In the genomic region with DNA sequence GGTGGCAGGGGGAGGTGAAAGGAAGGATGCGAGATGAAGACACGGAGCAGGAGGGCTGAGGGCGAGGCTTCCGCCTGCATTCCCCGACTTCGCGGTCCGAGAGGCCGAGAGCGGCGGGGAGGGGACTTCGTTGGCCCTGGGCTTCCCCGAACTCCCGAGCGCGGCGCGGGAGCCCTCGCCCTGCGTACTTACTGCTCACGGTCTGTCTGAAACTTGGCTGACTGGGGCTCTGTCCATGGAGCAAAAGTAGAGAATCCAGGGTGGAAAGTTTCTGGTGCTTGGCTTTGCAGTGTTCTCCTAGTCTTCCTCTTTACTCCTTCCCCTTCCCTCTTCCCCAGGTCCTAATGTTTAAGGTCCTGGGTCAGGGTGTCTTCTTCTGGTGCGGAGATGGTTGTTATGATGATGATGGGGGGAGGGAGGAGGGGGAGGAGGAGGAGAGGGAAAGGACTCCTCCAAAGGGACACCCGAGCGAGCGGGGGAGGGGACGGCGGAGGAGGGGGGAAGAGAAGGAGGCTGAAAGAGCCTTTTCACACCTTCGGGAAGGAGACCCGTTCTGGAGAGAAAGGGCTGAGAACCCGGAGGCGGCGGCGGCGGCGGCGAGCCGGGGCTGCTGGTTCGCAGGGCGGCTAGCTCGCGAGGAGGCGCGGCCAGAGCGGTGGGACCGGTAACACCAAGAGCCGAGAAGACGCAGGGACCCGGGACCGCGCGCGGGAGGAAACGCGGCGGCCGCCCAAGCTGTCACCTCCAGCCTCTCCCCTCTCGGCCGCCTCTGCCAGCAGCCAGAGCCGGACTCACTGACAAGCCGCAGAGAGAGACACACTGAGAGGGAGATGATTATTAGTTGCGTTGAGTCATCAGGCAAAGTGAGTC, we compare ENCODE assay signal across 8 cellular contexts. TPM values are rescaled to one million over a fixed set of nuclear protein-coding genes. Genes with fewer than 3 reads are reported as not detected.
DNase-seq lines count a peak whose midpoint lies in the region; ATAC-seq lines count a peak whose summit lies in the region.

A gene (minus strand): TSS at position 793 of the 870 bp plus-strand sequence. CDS start 1,902 bp downstream, outside the sequence.

- H3K9ac ChIP-seq in skeletal muscle tissue (ENCODE audit: low read depth in 1 of 3, low read length in 3 of 3) = peak within 1 kb of the TSS; percentile 68 to 91 (median 86)

- peak within 1 kb of the TSS; percentile 59 for H3K4me3 ChIP-seq in iPS DF 6.9 (ENCODE audit: low read length)
- H3K4me3 ChIP-seq in skeletal muscle tissue (ENCODE audit: low read length in 3 of 3) = peak within 1 kb of the TSS; percentile 89 to 98 (median 90)

- peak within 1 kb of the TSS; percentile 54 for H3K27ac Mint-ChIP-seq in activated naive CD8-positive, alpha-beta T cell treated with anti-CD3 and anti-CD28 coated beads, Interleukin-2, amount 10 ng/mL, durations not matched to agents 7 days and 5 days

- ATAC-seq in activated naive CD8-positive, alpha-beta T cell treated with anti-CD3 and anti-CD28 coated beads, Interleukin-2, amount 10 ng/mL, durations not matched to agents 7 days and 5 days (ENCODE audit: low read depth) = no peak
- ATAC-seq in GM21717 (IDR thresholded peaks at IDR 0.05; ENCODE audit: unreplicated experiment) (no peak), GM21447 (IDR thresholded peaks at IDR 0.05; ENCODE audit: unreplicated experiment) (no peak)

- no peaks in the 10 kb centered on the region for H3K9me3 Mint-ChIP-seq in activated naive CD8-positive, alpha-beta T cell treated with anti-CD3 and anti-CD28 coated beads, Interleukin-2, amount 10 ng/mL, durations not matched to agents 7 days and 5 days

- H3K4me1 Mint-ChIP-seq in activated naive CD8-positive, alpha-beta T cell treated with anti-CD3 and anti-CD28 coated beads, Interleukin-2, amount 10 ng/mL, durations not matched to agents 7 days and 5 days = peaks cover 23% of the 10 kb centered on the region

- H3K27ac ChIP-seq in iPS DF 6.9 (ENCODE audit: low read length) (no peak within 1 kb of the TSS), skeletal muscle tissue (ENCODE audit: low read depth, low read length) (peak within 1 kb of the TSS; percentile 56)

- DNase-seq in stimulated activated CD4-positive, alpha-beta T cell treated with anti-CD3 and anti-CD28 coated beads, Interleukin-4, amount 100 ng/mL, for 24 hours = peak; percentile 30
- DNase-seq in stimulated activated CD4-positive, alpha-beta T cell treated with anti-CD3 and anti-CD28 coated beads, Interleukin-4, amount 100 ng/mL, for 4 hours = no peak
- DNase-seq in NCI-H2227 (lab: John Stamatoyannopoulos, UW; ENCODE audit: unreplicated experiment) (peak; percentile 62), iPS DF 6.9 (ENCODE audit: low read depth, low spot score) (no peak)
- peak; percentile 53 for DNase-seq in activated naive CD8-positive, alpha-beta T cell treated with anti-CD3 and anti-CD28 coated beads, Interleukin-2, amount 10 ng/mL, durations not matched to agents 7 days and 5 days

- H3K27me3 Mint-ChIP-seq in activated naive CD8-positive, alpha-beta T cell treated with anti-CD3 and anti-CD28 coated beads, Interleukin-2, amount 10 ng/mL, durations not matched to agents 7 days and 5 days = peaks cover 73% of the 10 kb centered on the region

- no CpG with 5 or more reads among the region's 61 CpGs for WGBS in iPS DF 6.9 (ENCODE audit: insufficient coverage, insufficient read length)

- peak within 1 kb of the TSS; percentile 70 for H3K4me3 Mint-ChIP-seq in activated naive CD8-positive, alpha-beta T cell treated with anti-CD3 and anti-CD28 coated beads, Interleukin-2, amount 10 ng/mL, durations not matched to agents 7 days and 5 days

- H3K36me3 ChIP-seq in iPS DF 6.9 (ENCODE audit: control insufficient read depth, insufficient read depth, low read length) (no peaks in the 10 kb centered on the region), skeletal muscle tissue (ENCODE audit: control insufficient read depth in 3 of 3, insufficient read depth in 3 of 3, low read length in 3 of 3) (no peaks in the 10 kb centered on the region)

- POLR2A ChIA-PET in activated naive CD8-positive, alpha-beta T cell treated with anti-CD3 and anti-CD28 coated beads, Interleukin-2, amount 10 ng/mL, durations not matched to agents 7 days and 5 days (lab: Charles Lee) = no interaction called here

- no peaks in the 10 kb centered on the region for H3K36me3 Mint-ChIP-seq in activated naive CD8-positive, alpha-beta T cell treated with anti-CD3 and anti-CD28 coated beads, Interleukin-2, amount 10 ng/mL, durations not matched to agents 7 days and 5 days

- H3K27me3 ChIP-seq in iPS DF 6.9 (ENCODE audit: control insufficient read depth, insufficient read depth, low read length) = peaks cover 14% of the 10 kb centered on the region
- peaks cover 38 to 54% (median 52%) of the 10 kb centered on the region in 3 donors for H3K27me3 ChIP-seq in skeletal muscle tissue (ENCODE audit: control insufficient read depth in 3 of 3, insufficient read depth in 3 of 3, low read length in 3 of 3)

- H3K4me1 ChIP-seq in iPS DF 6.9 (ENCODE audit: control insufficient read depth, insufficient read depth, low read length) (no peaks in the 10 kb centered on the region), skeletal muscle tissue (ENCODE audit: control insufficient read depth in 3 of 3, insufficient read depth in 3 of 3, low read length in 3 of 3) (peaks cover 20 to 36% (median 20%) of the 10 kb centered on the region in 3 donors)

- H3K9me3 ChIP-seq in iPS DF 6.9 (ENCODE audit: control insufficient read depth, insufficient read depth, low read length) (no peaks in the 10 kb centered on the region), skeletal muscle tissue (ENCODE audit: control insufficient read depth in 3 of 3, low read length in 3 of 3) (no peaks in the 10 kb centered on the region)

RNA-seq across cellular contexts. Expression of the gene that starts here (rescaled TPM):
- under 1 TPM; 0.06 to 0.11 TPM for total RNA-seq in activated naive CD8-positive, alpha-beta T cell treated with anti-CD3 and anti-CD28 coated beads, Interleukin-2, amount 10 ng/mL, durations not matched to agents 7 days and 5 days
- total RNA-seq in skeletal muscle tissue = 3.7 TPM

Comparison
In these comparisons a context has a peak if more than half of its experiments do, and no peak if none do; other contexts are left out.
1. DNase-seq: peak in stimulated activated CD4-positive, alpha-beta T cell treated with anti-CD3 and anti-CD28 coated beads, Interleukin-4, amount 100 ng/mL, for 24 hours (single experiment) and NCI-H2227 (single experiment); none in stimulated activated CD4-positive, alpha-beta T cell treated with anti-CD3 and anti-CD28 coated beads, Interleukin-4, amount 100 ng/mL, for 4 hours (0 of 2) and iPS DF 6.9 (single experiment).
2. Peak in DNase-seq in activated naive CD8-positive, alpha-beta T cell treated with anti-CD3 and anti-CD28 coated beads, Interleukin-2, amount 10 ng/mL, durations not matched to agents 7 days and 5 days; RNA of the gene not detected or under 1 TPM.